ENCODE assay signal across 9 cellular contexts in genomic region chr12:66708704-66709443, GRCh38. TPM values are rescaled to one million over a fixed set of nuclear protein-coding genes. Genes with fewer than 3 reads are reported as not detected.
DNase-seq lines count a peak whose midpoint lies in the region; ATAC-seq and TF ChIP-seq lines count a peak whose summit lies in the region.
"Had no signal": no experiment of that assay in that cellular context is flagged by ENCODE, and none has a peak within 500 bp of the region (broad histone marks: within the 10 kb centered on the region; RNA-seq: fewer than 3 reads in every experiment).

No MANE protein-coding gene starts in this region.

- H3K9ac ChIP-seq in mammary epithelial cell (ENCODE audit: insufficient read depth, low read length), result no peak overlapping the region

- dilution Hi-C loops in mammary epithelial cell (cut with HindIII; ENCODE audit: low sequenced_read_pairs), result no loop called here

- no peak overlapping the region for H3K4me3 ChIP-seq in mammary epithelial cell (replicated peaks in 1 of 3; ENCODE audit: insufficient read depth in 1 of 3, low read depth in 2 of 3, low read length in 3 of 3)

- intact Hi-C loops in mammary epithelial cell (cut with micrococcal nuclease), result no loop called here

- TF ChIP-seq CTCF in mammary epithelial cell (conservative IDR thresholded peaks at IDR 0.05 in 1 of 2, IDR thresholded peaks at IDR 0.05 in 1 of 2; ENCODE audit: extremely low read depth in 1 of 2, insufficient read depth in 1 of 2, low read depth in 1 of 2, low read length in 2 of 2), result peak; percentile 33 to 38

- CTCF ChIA-PET in mammary epithelial cell (lab: Charles Lee; ENCODE audit: low non-redundant PET), result interaction anchor here (0.6 to 0.7 kb wide), 2 partner anchors 11 to 1904 kb away, joined by 3 to 4 read pairs; no protein-coding TSS in a partner anchor

- H3K4me1 Mint-ChIP-seq in activated T-cell treated with anti-CD3 and anti-CD28 coated beads, Interleukin-2, amount 50 U/mL, for 72 hours (ENCODE audit: low read depth), result peaks cover 28% of the 10 kb centered on the region
- peaks cover 24% of the 10 kb centered on the region for H3K4me1 Mint-ChIP-seq in activated T-cell treated with anti-CD3 and anti-CD28 coated beads, Interleukin-2, amount 50 U/mL, for 24 hours (ENCODE audit: low read depth)
- H3K4me1 Mint-ChIP-seq in T-helper 2 cell treated with Interferon-gamma antibody and Interleukin-4, amounts not matched to agents 5 μg/mL and 100 μg/mL, for 36 hours (ENCODE audit: low read depth), result peaks cover 10% of the 10 kb centered on the region

- no peaks in the 10 kb centered on the region for H3K36me3 Mint-ChIP-seq in activated T-cell treated with anti-CD3 and anti-CD28 coated beads, Interleukin-2, amount 50 U/mL, for 72 hours (ENCODE audit: insufficient read depth in 2 of 2)
- H3K36me3 Mint-ChIP-seq in activated T-cell treated with anti-CD3 and anti-CD28 coated beads, Interleukin-2, amount 50 U/mL, for 24 hours (ENCODE audit: low read depth), result no peaks in the 10 kb centered on the region
- H3K36me3 Mint-ChIP-seq in T-helper 2 cell treated with Interferon-gamma antibody and Interleukin-4, amounts not matched to agents 5 μg/mL and 100 μg/mL, for 36 hours (ENCODE audit: low read depth), result no peaks in the 10 kb centered on the region

- H3K27me3 ChIP-seq in mammary epithelial cell (ENCODE audit: insufficient read depth, low read length), result no peaks in the 10 kb centered on the region

- no peaks in the 10 kb centered on the region for H3K79me2 ChIP-seq in mammary epithelial cell (ENCODE audit: insufficient read depth, low read length)

- no peak overlapping the region for H3K27ac ChIP-seq in mammary epithelial cell (ENCODE audit: insufficient read depth, low read depth, low read length)

- H2AFZ ChIP-seq in mammary epithelial cell (ENCODE audit: low read depth, low read length), result no peak overlapping the region

- peak overlapping the region; percentile 72 for H3K27ac Mint-ChIP-seq in activated T-cell treated with anti-CD3 and anti-CD28 coated beads, Interleukin-2, amount 50 U/mL, for 72 hours
- no peak overlapping the region for H3K27ac Mint-ChIP-seq in activated T-cell treated with anti-CD3 and anti-CD28 coated beads, Interleukin-2, amount 50 U/mL, for 24 hours
- H3K27ac Mint-ChIP-seq in T-helper 2 cell treated with Interferon-gamma antibody and Interleukin-4, amounts not matched to agents 5 μg/mL and 100 μg/mL, for 36 hours, result no peak overlapping the region

- no peaks in the 10 kb centered on the region for H3K9me3 Mint-ChIP-seq in activated T-cell treated with anti-CD3 and anti-CD28 coated beads, Interleukin-2, amount 50 U/mL, for 72 hours
- H3K9me3 Mint-ChIP-seq in activated T-cell treated with anti-CD3 and anti-CD28 coated beads, Interleukin-2, amount 50 U/mL, for 24 hours, result no peaks in the 10 kb centered on the region
- H3K9me3 Mint-ChIP-seq in T-helper 2 cell treated with Interferon-gamma antibody and Interleukin-4, amounts not matched to agents 5 μg/mL and 100 μg/mL, for 36 hours, result no peaks in the 10 kb centered on the region

- H3K36me3 ChIP-seq in mammary epithelial cell (ENCODE audit: insufficient read depth, low read length), result no peaks in the 10 kb centered on the region

- DNase-seq in activated T-cell treated with anti-CD3 and anti-CD28 coated beads, Interleukin-2, amount 50 U/mL, for 72 hours, result no peak
- DNase-seq in activated T-cell treated with anti-CD3 and anti-CD28 coated beads, Interleukin-2, amount 50 U/mL, for 24 hours, result no peak
- DNase-seq in NAMALWA (ENCODE audit: low spot score) (peak; percentile 68), mammary epithelial cell (no peak), renal cortical epithelial cell (ENCODE audit: low read depth) (peak; percentile 32)
- DNase-seq in T-helper 2 cell treated with Interferon-gamma antibody and Interleukin-4, amounts not matched to agents 5 μg/mL and 100 μg/mL, for 36 hours (ENCODE audit: low spot score), result no peak
- DNase-seq: effector CD8-positive, alpha-beta T cell had no signal

- H3K9me3 ChIP-seq in mammary epithelial cell (replicated peaks; ENCODE audit: insufficient read depth, low read length), result peaks cover 2% of the 10 kb centered on the region

- no peaks in the 10 kb centered on the region for H3K27me3 Mint-ChIP-seq in activated T-cell treated with anti-CD3 and anti-CD28 coated beads, Interleukin-2, amount 50 U/mL, for 72 hours (ENCODE audit: low read depth)
- peaks cover 6% of the 10 kb centered on the region for H3K27me3 Mint-ChIP-seq in activated T-cell treated with anti-CD3 and anti-CD28 coated beads, Interleukin-2, amount 50 U/mL, for 24 hours
- H3K27me3 Mint-ChIP-seq in T-helper 2 cell treated with Interferon-gamma antibody and Interleukin-4, amounts not matched to agents 5 μg/mL and 100 μg/mL, for 36 hours (ENCODE audit: low read depth), result peaks cover 25% of the 10 kb centered on the region

- H3K4me2 ChIP-seq in mammary epithelial cell (ENCODE audit: insufficient read depth, low read depth, low read length), result no peak overlapping the region

- WGBS in mammary epithelial cell (ENCODE audit: low coverage, missing lambda C conversion rate), result 14% methylated on average over 2 of the region's 2 CpGs

- no TSS peak for BruUV-seq in mammary epithelial cell (replicated peaks; lab: Mats Ljungman, UMichigan)

- no peaks in the 10 kb centered on the region for H3K4me1 ChIP-seq in mammary epithelial cell (ENCODE audit: insufficient read depth, low read length)

- peak in 1 of 2 donors; percentile 24 for ATAC-seq in activated T-cell treated with anti-CD3 and anti-CD28 coated beads, Interleukin-2, amount 50 U/mL, for 72 hours (replicated peaks in 1 of 2)
- ATAC-seq in GM18870 (IDR thresholded peaks at IDR 0.05; ENCODE audit: unreplicated experiment), result no peak
- ATAC-seq in GM18519 (IDR thresholded peaks at IDR 0.05; ENCODE audit: low FRiP score, unreplicated experiment), result no peak

- H4K20me1 ChIP-seq in mammary epithelial cell (ENCODE audit: insufficient read depth, low read length), result no peaks in the 10 kb centered on the region

- in situ Hi-C loops in mammary epithelial cell (cut with MboI; ENCODE audit: low sequenced_read_pairs in 2 of 2), result loop anchor here in 1 of 2 donors (25.0 kb wide), 1 partner anchor 447 kb away; no protein-coding TSS in a partner anchor

- peak overlapping the region; percentile 46 to 55 for H3K4me3 Mint-ChIP-seq in activated T-cell treated with anti-CD3 and anti-CD28 coated beads, Interleukin-2, amount 50 U/mL, for 72 hours
- H3K4me3 Mint-ChIP-seq in activated T-cell treated with anti-CD3 and anti-CD28 coated beads, Interleukin-2, amount 50 U/mL, for 24 hours, result no peak overlapping the region
- no peak overlapping the region for H3K4me3 Mint-ChIP-seq in T-helper 2 cell treated with Interferon-gamma antibody and Interleukin-4, amounts not matched to agents 5 μg/mL and 100 μg/mL, for 36 hours

RNA-seq across cellular contexts. Expression of gene GRIP1, which starts 30.0 kb away (rescaled TPM):
- total RNA-seq in activated T-cell treated with anti-CD3 and anti-CD28 coated beads, Interleukin-2, amount 50 U/mL, for 72 hours, result 1 to 10 TPM in 1 of 2 donors, under 1 TPM in 1; 0.44 to 2.3 TPM
- total RNA-seq in mammary epithelial cell (10 to 100 TPM; 19.3 to 30.7 TPM), renal cortical epithelial cell (6.4 and 32.4 TPM in 2 replicates)
- polyA plus RNA-seq in mammary epithelial cell, result 7.4 TPM
- polyA minus RNA-seq in mammary epithelial cell, result 21.1 TPM

Comparison
In these comparisons a context has a peak if more than half of its experiments do, and no peak if none do; other contexts are left out.
1. H3K4me3 Mint-ChIP-seq: peak in activated T-cell treated with anti-CD3 and anti-CD28 coated beads, Interleukin-2, amount 50 U/mL, for 72 hours (2 of 2); none in activated T-cell treated with anti-CD3 and anti-CD28 coated beads, Interleukin-2, amount 50 U/mL, for 24 hours (single experiment) and T-helper 2 cell treated with Interferon-gamma antibody and Interleukin-4, amounts not matched to agents 5 μg/mL and 100 μg/mL, for 36 hours (single experiment).
2. DNase-seq: peak in NAMALWA (single experiment) and renal cortical epithelial cell (single experiment); none in activated T-cell treated with anti-CD3 and anti-CD28 coated beads, Interleukin-2, amount 50 U/mL, for 72 hours (0 of 2), activated T-cell treated with anti-CD3 and anti-CD28 coated beads, Interleukin-2, amount 50 U/mL, for 24 hours (single experiment), mammary epithelial cell (single experiment) and T-helper 2 cell treated with Interferon-gamma antibody and Interleukin-4, amounts not matched to agents 5 μg/mL and 100 μg/mL, for 36 hours (single experiment).